8 cellular contexts compared by ENCODE assay signal in genomic region chr13:100542546-100543156, GRCh38. TPM values are rescaled to one million over a fixed set of nuclear protein-coding genes. Genes with fewer than 3 reads are reported as not detected.
DNase-seq lines count a peak whose midpoint lies in the region; ATAC-seq, FAIRE-seq and TF ChIP-seq lines count a peak whose summit lies in the region.

No MANE protein-coding gene starts in this region.

- BruUV-seq in Calu3 (replicated peaks; lab: Mats Ljungman, UMichigan) = no TSS peak

- DNase-seq in GM04504 (ENCODE audit: low read depth) (peak; percentile 31), GM23338 (ENCODE audit: low spot score) (peak; percentile 61), left lobe of liver (ENCODE audit: low spot score) (peak; percentile 44), Calu3 (no peak), T1000 (lab: John Stamatoyannopoulos, UW) (no peak)
- peak; percentile 40 for DNase-seq in activated CD8-positive, alpha-beta memory T cell treated with anti-CD3 and anti-CD28 coated beads, Interleukin-2, amount 10 ng/mL, durations not matched to agents 7 days and 5 days

- H3F3A ChIP-seq in GM23338 (replicated peaks; ENCODE audit: low read depth) = no peaks in the 10 kb centered on the region; the same call in 1 of the 2 replicates

- no peaks in the 10 kb centered on the region for H3K36me3 ChIP-seq in GM23338 (ENCODE audit: insufficient read depth)
- H3K36me3 ChIP-seq in KMS-11 (ENCODE audit: insufficient read depth) = no peaks in the 10 kb centered on the region

- H3K4me3 Mint-ChIP-seq in GM23338 (no peak overlapping the region), Calu3 (ENCODE audit: low read depth, unreplicated experiment) (no peak overlapping the region)
- H3K4me3 Mint-ChIP-seq in activated CD8-positive, alpha-beta memory T cell treated with anti-CD3 and anti-CD28 coated beads, Interleukin-2, amount 10 ng/mL, durations not matched to agents 7 days and 5 days = no peak overlapping the region

- no peak overlapping the region for H3K27ac Mint-ChIP-seq in GM23338
- H3K27ac Mint-ChIP-seq in activated CD8-positive, alpha-beta memory T cell treated with anti-CD3 and anti-CD28 coated beads, Interleukin-2, amount 10 ng/mL, durations not matched to agents 7 days and 5 days = no peak overlapping the region
- H3K27ac Mint-ChIP-seq in Calu3 (ENCODE audit: unreplicated experiment) = no peak overlapping the region

- no peak overlapping the region for H3K27ac ChIP-seq in GM23338 (ENCODE audit: low read depth)
- peak overlapping the region; percentile 32; the same call in 1 of the 2 replicates for H3K27ac ChIP-seq in KMS-11

- H3K27me3 ChIP-seq in GM23338 (ENCODE audit: insufficient read depth) (no peaks in the 10 kb centered on the region), KMS-11 (ENCODE audit: insufficient read depth, low read depth) (no peaks in the 10 kb centered on the region)

- H3K36me3 Mint-ChIP-seq in GM23338 (ENCODE audit: low read depth) (no peaks in the 10 kb centered on the region), Calu3 (ENCODE audit: insufficient read depth, unreplicated experiment) (no peaks in the 10 kb centered on the region)
- H3K36me3 Mint-ChIP-seq in activated CD8-positive, alpha-beta memory T cell treated with anti-CD3 and anti-CD28 coated beads, Interleukin-2, amount 10 ng/mL, durations not matched to agents 7 days and 5 days = peaks cover 3% of the 10 kb centered on the region

- no peaks in the 10 kb centered on the region for H3K79me2 ChIP-seq in GM23338 (replicated peaks; ENCODE audit: insufficient read depth)
- no peaks in the 10 kb centered on the region for H3K79me2 ChIP-seq in KMS-11 (ENCODE audit: insufficient read depth, low read depth)

- H3K27me3 Mint-ChIP-seq in GM23338 (ENCODE audit: insufficient read depth, low read depth, poor library complexity) = peaks cover 3% of the 10 kb centered on the region
- H3K27me3 Mint-ChIP-seq in activated CD8-positive, alpha-beta memory T cell treated with anti-CD3 and anti-CD28 coated beads, Interleukin-2, amount 10 ng/mL, durations not matched to agents 7 days and 5 days = no peaks in the 10 kb centered on the region
- no peaks in the 10 kb centered on the region for H3K27me3 Mint-ChIP-seq in Calu3 (ENCODE audit: unreplicated experiment)

- CTCF ChIA-PET in activated CD8-positive, alpha-beta memory T cell treated with anti-CD3 and anti-CD28 coated beads, Interleukin-2, amount 10 ng/mL, durations not matched to agents 7 days and 5 days (lab: Charles Lee) = interaction anchor here (1.1 to 1.7 kb wide), 3 partner anchors 17 to 27 kb away, joined by 3 to 4 read pairs (median 3); no protein-coding TSS in a partner anchor
- CTCF ChIA-PET in Calu3 (lab: Charles Lee) = no interaction called here

- peak; percentile 93 for FAIRE-seq in A204.1 (lab: Jason Lieb, UNC)

- intact Hi-C loops in Calu3 (cut with micrococcal nuclease; ENCODE audit: unreplicated experiment) = no loop called here

- TF ChIP-seq CTCF in GM23338 (conservative IDR thresholded peaks at IDR 0.05; ENCODE audit: low read depth in 2 of 2) = peak in 1 of 2 experiments; percentile 78; a peak in 3 of 4 replicates
- TF ChIP-seq CTCF in KMS-11 (conservative IDR thresholded peaks at IDR 0.05; ENCODE audit: low read depth, low read length) = peak; percentile 55
- TF ChIP-seq CTCF in Calu3 (IDR thresholded peaks at IDR 0.05; ENCODE audit: unreplicated experiment) = no peak

- no peaks in the 10 kb centered on the region for H4K20me1 ChIP-seq in GM23338 (replicated peaks; ENCODE audit: insufficient read depth)
- H4K20me1 ChIP-seq in KMS-11 (ENCODE audit: insufficient read depth) = no peaks in the 10 kb centered on the region

- no peak for ATAC-seq in GM23338
- ATAC-seq in activated CD8-positive, alpha-beta memory T cell treated with anti-CD3 and anti-CD28 coated beads, Interleukin-2, amount 10 ng/mL, durations not matched to agents 7 days and 5 days = no peak
- ATAC-seq in left lobe of liver = peak; percentile 10

- no peak overlapping the region for H3K4me2 ChIP-seq in GM23338
- H3K4me2 ChIP-seq in KMS-11 = peak overlapping the region; percentile 93

- H3K4me3 ChIP-seq in GM23338 = no peak overlapping the region
- H3K4me3 ChIP-seq in KMS-11 (IDR thresholded peaks at IDR 0.05; ENCODE audit: insufficient read depth, low read depth, low read length) = no peak overlapping the region

- no peak overlapping the region for H3K9ac ChIP-seq in KMS-11

- peaks cover 22% of the 10 kb centered on the region for H3K4me1 Mint-ChIP-seq in GM23338
- H3K4me1 Mint-ChIP-seq in activated CD8-positive, alpha-beta memory T cell treated with anti-CD3 and anti-CD28 coated beads, Interleukin-2, amount 10 ng/mL, durations not matched to agents 7 days and 5 days = peaks cover 20% of the 10 kb centered on the region
- no peaks in the 10 kb centered on the region for H3K4me1 Mint-ChIP-seq in Calu3 (ENCODE audit: low read depth, unreplicated experiment)

- H3K9me3 Mint-ChIP-seq in GM23338 (no peaks in the 10 kb centered on the region), Calu3 (ENCODE audit: low read depth, unreplicated experiment) (no peaks in the 10 kb centered on the region)
- no peaks in the 10 kb centered on the region for H3K9me3 Mint-ChIP-seq in activated CD8-positive, alpha-beta memory T cell treated with anti-CD3 and anti-CD28 coated beads, Interleukin-2, amount 10 ng/mL, durations not matched to agents 7 days and 5 days (ENCODE audit: low read depth)

- H2AFZ ChIP-seq in GM23338 = no peak overlapping the region
- no peak overlapping the region; the same call in 1 of the 2 replicates for H2AFZ ChIP-seq in KMS-11 (ENCODE audit: low read depth)

- H3K9me2 ChIP-seq in GM23338 (ENCODE audit: insufficient read depth) = no peaks in the 10 kb centered on the region

- H3K4me1 ChIP-seq in GM23338 (ENCODE audit: insufficient read depth) (no peaks in the 10 kb centered on the region; the same call in 1 of the 2 replicates), KMS-11 (ENCODE audit: low read depth, poor library complexity, severe bottlenecking) (peaks cover 33% of the 10 kb centered on the region)

TF ChIP-seq in GM23338, 12 proteins besides CTCF, POLR2A, EP300 and RAD21 (continues in another document):
- TF ChIP-seq, protein P1, sequence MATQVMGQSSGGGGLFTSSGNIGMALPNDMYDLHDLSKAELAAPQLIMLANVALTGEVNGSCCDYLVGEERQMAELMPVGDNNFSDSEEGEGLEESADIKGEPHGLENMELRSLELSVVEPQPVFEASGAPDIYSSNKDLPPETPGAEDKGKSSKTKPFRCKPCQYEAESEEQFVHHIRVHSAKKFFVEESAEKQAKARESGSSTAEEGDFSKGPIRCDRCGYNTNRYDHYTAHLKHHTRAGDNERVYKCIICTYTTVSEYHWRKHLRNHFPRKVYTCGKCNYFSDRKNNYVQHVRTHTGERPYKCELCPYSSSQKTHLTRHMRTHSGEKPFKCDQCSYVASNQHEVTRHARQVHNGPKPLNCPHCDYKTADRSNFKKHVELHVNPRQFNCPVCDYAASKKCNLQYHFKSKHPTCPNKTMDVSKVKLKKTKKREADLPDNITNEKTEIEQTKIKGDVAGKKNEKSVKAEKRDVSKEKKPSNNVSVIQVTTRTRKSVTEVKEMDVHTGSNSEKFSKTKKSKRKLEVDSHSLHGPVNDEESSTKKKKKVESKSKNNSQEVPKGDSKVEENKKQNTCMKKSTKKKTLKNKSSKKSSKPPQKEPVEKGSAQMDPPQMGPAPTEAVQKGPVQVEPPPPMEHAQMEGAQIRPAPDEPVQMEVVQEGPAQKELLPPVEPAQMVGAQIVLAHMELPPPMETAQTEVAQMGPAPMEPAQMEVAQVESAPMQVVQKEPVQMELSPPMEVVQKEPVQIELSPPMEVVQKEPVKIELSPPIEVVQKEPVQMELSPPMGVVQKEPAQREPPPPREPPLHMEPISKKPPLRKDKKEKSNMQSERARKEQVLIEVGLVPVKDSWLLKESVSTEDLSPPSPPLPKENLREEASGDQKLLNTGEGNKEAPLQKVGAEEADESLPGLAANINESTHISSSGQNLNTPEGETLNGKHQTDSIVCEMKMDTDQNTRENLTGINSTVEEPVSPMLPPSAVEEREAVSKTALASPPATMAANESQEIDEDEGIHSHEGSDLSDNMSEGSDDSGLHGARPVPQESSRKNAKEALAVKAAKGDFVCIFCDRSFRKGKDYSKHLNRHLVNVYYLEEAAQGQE (IDR thresholded peaks at IDR 0.05; ENCODE audit: unreplicated experiment) = no peak

RNA-seq across cellular contexts. Expression of gene GGACT, which starts 45.9 kb away (rescaled TPM):
- total RNA-seq in GM23338 (2014; rRNA removed; shearing (Covaris generic)) = 0.24 and 1.1 TPM in 2 replicates
- 0.61 and 1.0 TPM in 2 replicates for polyA plus RNA-seq in GM23338 (2016; fragmentation: Nextera tagmentation; extraction: Ambion mirVana)
- total RNA-seq in activated CD8-positive, alpha-beta memory T cell treated with anti-CD3 and anti-CD28 coated beads, Interleukin-2, amount 10 ng/mL, durations not matched to agents 7 days and 5 days = 1 to 10 TPM; 5.0 to 5.3 TPM
- total RNA-seq in left lobe of liver = 9.6 TPM
- 2.5 and 2.6 TPM in 2 replicates for total RNA-seq in Calu3 (2022)

Comparison
In these comparisons a context has a peak if more than half of its experiments do, and no peak if none do; other contexts are left out.
1. DNase-seq: peak in GM04504 (single experiment), GM23338 (single experiment), activated CD8-positive, alpha-beta memory T cell treated with anti-CD3 and anti-CD28 coated beads, Interleukin-2, amount 10 ng/mL, durations not matched to agents 7 days and 5 days (single experiment) and left lobe of liver (single experiment); none in Calu3 (single experiment) and T1000 (single experiment).